In genomic region chr2:110812726-110813645, GRCh38 we compare ENCODE assay signal across 1 cellular context.
TF ChIP-seq lines count a peak whose summit lies in the region.

No MANE protein-coding gene starts in this region.

TF ChIP-seq in H1, 55 proteins besides CTCF, POLR2A, EP300 and RAD21:
- no peak for TF ChIP-seq RBBP5 (IDR thresholded peaks at IDR 0.05; ENCODE audit: borderline replicate concordance, low read depth, low read length)
- no peak for TF ChIP-seq MAX (IDR thresholded peaks at IDR 0.05)
- TF ChIP-seq EZH2 (IDR thresholded peaks at IDR 0.05; ENCODE audit: low read depth, low read length, severe bottlenecking): no peak
- TF ChIP-seq CHD1 (IDR thresholded peaks at IDR 0.05; ENCODE audit: low read depth, low read length): no peak
